ENCODE assay signal across 9 cellular contexts in the genomic region with DNA sequence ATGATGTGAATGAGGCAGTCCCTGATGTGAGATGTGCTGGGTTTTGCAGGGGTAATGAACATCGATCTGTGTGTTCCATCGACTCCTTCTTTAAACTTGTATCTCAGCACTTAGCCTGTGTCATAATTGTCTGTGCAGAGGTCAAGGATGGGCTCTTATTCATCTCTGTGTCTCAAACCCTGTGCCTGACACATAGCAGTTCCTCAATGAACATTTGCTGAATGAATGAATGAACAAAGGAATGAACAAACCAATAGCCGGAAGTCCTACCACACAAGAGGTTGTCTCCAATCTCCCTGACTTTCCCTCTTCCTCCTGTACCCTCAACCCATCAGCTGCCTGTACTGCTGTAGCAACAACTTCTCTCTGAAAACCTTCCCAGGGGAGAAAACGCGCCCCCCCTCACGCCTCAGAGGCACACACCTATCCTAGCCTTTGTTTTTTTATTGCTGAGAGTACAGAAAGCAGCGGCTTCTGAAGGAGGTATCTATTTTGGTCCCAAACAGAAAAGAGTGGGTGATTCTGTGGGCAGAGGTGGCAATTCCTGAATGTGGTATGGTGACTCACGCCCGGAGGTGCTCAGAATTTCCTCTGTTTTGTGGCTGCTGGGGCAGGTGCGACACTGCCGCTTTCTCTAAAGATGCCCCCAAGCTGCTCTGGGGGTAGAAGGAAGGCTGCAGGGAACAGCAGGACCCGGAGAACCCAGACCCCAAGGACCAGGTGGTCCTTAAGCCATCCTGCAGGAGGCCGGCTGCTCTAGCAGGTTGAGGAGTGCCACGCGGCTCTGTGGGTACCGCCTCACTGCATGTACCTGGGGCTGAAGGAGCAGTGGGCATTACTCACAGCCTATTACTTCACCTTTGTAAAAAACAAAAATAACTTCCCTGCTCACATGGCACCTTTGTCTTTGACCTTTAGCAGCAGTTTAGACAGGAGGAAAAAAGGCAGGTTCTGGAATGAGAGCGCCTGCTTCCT. TPM values are rescaled to one million over a fixed set of nuclear protein-coding genes. Genes with fewer than 3 reads are reported as not detected.
DNase-seq lines count a peak whose midpoint lies in the region; ATAC-seq, FAIRE-seq and TF ChIP-seq lines count a peak whose summit lies in the region.
"Had no signal": no experiment of that assay in that cellular context is flagged by ENCODE, and none has a peak within 500 bp of the region (broad histone marks: within the 10 kb centered on the region; RNA-seq: fewer than 3 reads in every experiment).

No MANE protein-coding gene starts in this region.

- peak; percentile 85 for FAIRE-seq in GM12891 (lab: Jason Lieb, UNC)

- peak overlapping the region; percentile 10 to 64 (median 41) for H3K27ac ChIP-seq in transverse colon

- TF ChIP-seq CTCF in transverse colon (IDR thresholded peaks at IDR 0.05), result no peak

- H3K4me1 Mint-ChIP-seq in memory B cell, result peaks cover 75% of the 10 kb centered on the region

- H3K36me3 ChIP-seq in transverse colon, result no peaks in the 10 kb centered on the region

- peak; percentile 12 for ATAC-seq in HG03457 (IDR thresholded peaks at IDR 0.05; ENCODE audit: unreplicated experiment)
- peak; percentile 16 for ATAC-seq in memory B cell (ENCODE audit: low read depth)
- ATAC-seq in GM19351 (IDR thresholded peaks at IDR 0.05; ENCODE audit: unreplicated experiment), result no peak
- ATAC-seq in HG03039 (IDR thresholded peaks at IDR 0.05; ENCODE audit: unreplicated experiment), result no peak

- TF ChIP-seq POLR2A in GM12891 (IDR thresholded peaks at IDR 0.05; ENCODE audit: low read depth, low read length), result 0 out of 2 replicates have a peak, but pooled peaks have one; percentile 19
- TF ChIP-seq POLR2A in transverse colon (IDR thresholded peaks at IDR 0.05), result no peak

- no peaks in the 10 kb centered on the region for H3K27me3 Mint-ChIP-seq in memory B cell

- peaks cover 0 to 25% (median 7%) of the 10 kb centered on the region in 4 donors for H3K4me1 ChIP-seq in transverse colon

- WGBS in transverse colon (ENCODE audit: low coverage in 1 of 2), 2 donors, result 57 to 73% methylated on average over 4 to 17 of the region's 17 CpGs

- TF ChIP-seq EP300 in transverse colon (IDR thresholded peaks at IDR 0.05; ENCODE audit: low read depth), result no peak

- DNase-seq in GM12891 (ENCODE audit: insufficient read length, low spot score), result no peak
- DNase-seq in activated T-cell treated with anti-CD3 and anti-CD28 coated beads for 24 hours (ENCODE audit: low read depth), result peak; percentile 83
- peak; percentile 29 to 37 for DNase-seq in memory B cell (ENCODE audit: low spot score in 2 of 2)
- peak; percentile 52 for DNase-seq in transverse colon
- no peak for DNase-seq in SK-N-DZ (ENCODE audit: low spot score)

- H3K9me3 ChIP-seq in transverse colon, result no peaks in the 10 kb centered on the region

- H3K27ac Mint-ChIP-seq in memory B cell, result peak overlapping the region; percentile 94

- H3K27me3 ChIP-seq in transverse colon, result no peaks in the 10 kb centered on the region

- in situ Hi-C loops in transverse colon (cut with MboI; ENCODE audit: low pct_ligation_motif_present in 1 of 4, low pct_unique_long_range_greater_than_20kb in 1 of 4, low sequenced_read_pairs in 3 of 4), result no loop called here

- peak overlapping the region; percentile 77 for H3K4me3 Mint-ChIP-seq in memory B cell

- H3K4me3 ChIP-seq in transverse colon, result no peak overlapping the region

- no peaks in the 10 kb centered on the region for H3K9me3 Mint-ChIP-seq in memory B cell

- H3K36me3 Mint-ChIP-seq in memory B cell, result peaks cover 3% of the 10 kb centered on the region

- intact Hi-C loops in transverse colon (cut with DNase I; ENCODE audit: low total_unique reads), result no loop called here

TF ChIP-seq in GM12891, 5 proteins besides CTCF, POLR2A, EP300 and RAD21:
- peak; percentile 51; the same call in 1 of the 2 replicates for TF ChIP-seq POU2F2 (IDR thresholded peaks at IDR 0.05; ENCODE audit: low read depth, low read length)
- no peak for TF ChIP-seq POLR2AphosphoS5 (IDR thresholded peaks at IDR 0.05; ENCODE audit: low read depth, low read length)
- TF ChIP-seq SPI1 (IDR thresholded peaks at IDR 0.05; ENCODE audit: low read depth, low read length), result peak; percentile 54

RNA-seq across cellular contexts. Expression of a gene that starts 9.6 kb away (rescaled TPM):
- 5.0 TPM for polyA plus RNA-seq in GM12891 (2012; ENCODE audit: low read depth, missing spikeins)
- 1 to 10 TPM in 1 of 4 donors, under 1 TPM in 1, not detected in 2; 0.79 to 1.1 TPM for total RNA-seq in transverse colon
- not detected in 2 replicates for polyA plus RNA-seq in SK-N-DZ (2014; cell fraction: cytosol; rRNA removed)
- not detected in 2 replicates for polyA plus RNA-seq in SK-N-DZ (2014; cell fraction: nucleus; rRNA removed)
- total RNA-seq: pulmonary artery endothelial cell had no signal

RNA-seq across cellular contexts. Expression of a gene that starts 36.3 kb away (rescaled TPM):
- polyA plus RNA-seq in GM12891 (2012; ENCODE audit: low read depth, missing spikeins), result 90.1 TPM
- total RNA-seq in transverse colon, result 10 to 100 TPM; 45.0 to 80.7 (median 64.7) TPM
- 53.5 and 71.4 TPM in 2 replicates for polyA plus RNA-seq in SK-N-DZ (2014; cell fraction: cytosol; rRNA removed)
- 213 and 282 TPM in 2 replicates for polyA plus RNA-seq in SK-N-DZ (2014; cell fraction: nucleus; rRNA removed)

Comparison
In these comparisons a context has a peak if more than half of its experiments do, and no peak if none do; other contexts are left out.
1. DNase-seq: peak in activated T-cell treated with anti-CD3 and anti-CD28 coated beads for 24 hours (single experiment), memory B cell (2 of 2) and transverse colon (single experiment); none in GM12891 (single experiment) and SK-N-DZ (single experiment).
2. ATAC-seq: peak in HG03457 (single experiment) and memory B cell (single experiment); none in GM19351 (single experiment) and HG03039 (single experiment).